ENCODE assay signal across 18 cellular contexts in the genomic region with DNA sequence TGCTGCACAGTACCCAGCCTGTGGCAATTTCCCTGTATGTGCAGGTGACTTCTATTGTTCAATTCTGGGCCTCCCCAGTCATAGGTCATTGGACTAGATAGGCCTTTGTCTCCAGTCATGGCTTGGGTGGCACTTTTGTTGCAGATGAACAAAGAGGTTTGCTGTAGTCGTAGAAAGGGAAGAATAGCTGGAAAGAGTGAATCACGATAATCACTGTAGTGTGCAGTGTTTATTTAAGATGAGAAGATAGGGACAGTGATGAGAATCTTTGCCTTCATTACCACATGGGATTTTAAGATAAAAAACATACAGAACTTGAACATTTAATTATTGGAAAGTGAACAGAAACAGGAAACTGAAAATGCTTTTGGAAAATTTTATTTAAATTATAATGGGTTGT.
DNase-seq lines count a peak whose midpoint lies in the region; ATAC-seq, FAIRE-seq and TF ChIP-seq lines count a peak whose summit lies in the region.
"Had no signal": no experiment of that assay in that cellular context is flagged by ENCODE, and none has a peak within 500 bp of the region (broad histone marks: within the 10 kb centered on the region; RNA-seq: fewer than 3 reads in every experiment).

No MANE protein-coding gene starts in this region.

- H3K9me3 Mint-ChIP-seq in T-helper 2 cell treated with Interferon-gamma antibody and Interleukin-4, amounts not matched to agents 5 μg/mL and 100 μg/mL, for 36 hours, result no peaks in the 10 kb centered on the region
- H3K9me3 Mint-ChIP-seq: activated CD4-positive, alpha-beta T cell treated with anti-CD3 and anti-CD28 coated beads, Interleukin-2, amount 10 ng/mL, durations not matched to agents 24 days and 14 days; activated naive CD8-positive, alpha-beta T cell treated with anti-CD3 and anti-CD28 coated beads, Interleukin-2, amount 10 ng/mL, durations not matched to agents 7 days and 5 days; activated T-helper 2 cell treated with anti-CD3 and anti-CD28 coated beads, Interferon-gamma antibody, Interleukin-2, Interleukin-4, amounts not matched to agents 10 μg/mL and 5 μg/mL and 100 μg/mL, durations not matched to agents 14 hours and 24 hours and 36 hours had no signal

- no peaks in the 10 kb centered on the region for H3K9me3 ChIP-seq in endothelial cell of umbilical vein (replicated peaks; ENCODE audit: control insufficient read depth, insufficient read depth, low read length)
- H3K9me3 ChIP-seq in mucosa of descending colon, result no peaks in the 10 kb centered on the region
- H3K9me3 ChIP-seq: body of pancreas, right atrium auricular region had no signal

- H3K4me2 ChIP-seq in endothelial cell of umbilical vein (ENCODE audit: insufficient read depth, low read length), result no peak overlapping the region

- no peak for FAIRE-seq in endothelial cell of umbilical vein (lab: Jason Lieb, UNC)
- FAIRE-seq: HTR-8/SVneo had no signal

- no peak overlapping the region for H3K27ac Mint-ChIP-seq in T-helper 2 cell treated with Interferon-gamma antibody and Interleukin-4, amounts not matched to agents 5 μg/mL and 100 μg/mL, for 36 hours
- H3K27ac Mint-ChIP-seq: activated CD4-positive, alpha-beta T cell treated with anti-CD3 and anti-CD28 coated beads, Interleukin-2, amount 10 ng/mL, durations not matched to agents 24 days and 14 days; activated naive CD8-positive, alpha-beta T cell treated with anti-CD3 and anti-CD28 coated beads, Interleukin-2, amount 10 ng/mL, durations not matched to agents 7 days and 5 days; activated T-helper 2 cell treated with anti-CD3 and anti-CD28 coated beads, Interferon-gamma antibody, Interleukin-2, Interleukin-4, amounts not matched to agents 10 μg/mL and 5 μg/mL and 100 μg/mL, durations not matched to agents 14 hours and 24 hours and 36 hours had no signal

- no peak for TF ChIP-seq CTCF in endothelial cell of umbilical vein (IDR thresholded peaks at IDR 0.05; ENCODE audit: extremely low read depth in 1 of 2, insufficient read depth in 1 of 2, low read depth in 1 of 2, low read length in 2 of 2)
- no peak for TF ChIP-seq CTCF in mucosa of descending colon (IDR thresholded peaks at IDR 0.05)

- no peak overlapping the region for H2AFZ ChIP-seq in endothelial cell of umbilical vein (ENCODE audit: low read depth, low read length)

- DNase-seq in NCI-H1105 (lab: John Stamatoyannopoulos, UW) (peak; percentile 3), NCI-H69 (lab: John Stamatoyannopoulos, UW) (peak; percentile 65), endothelial cell of umbilical vein (ENCODE audit: low read depth, low spot score) (no peak), putamen (ENCODE audit: low spot score) (peak; percentile 52), NCI-H2107 treated with DMSO at 0.1 percent for 48 hours (lab: John Stamatoyannopoulos, UW; ENCODE audit: unreplicated experiment) (no peak), DMS 273 (lab: John Stamatoyannopoulos, UW; ENCODE audit: unreplicated experiment) (no peak), mucosa of descending colon (no peak)
- no peak for DNase-seq in T-helper 2 cell treated with Interferon-gamma antibody and Interleukin-4, amounts not matched to agents 5 μg/mL and 100 μg/mL, for 36 hours (ENCODE audit: low spot score)
- DNase-seq: activated CD4-positive, alpha-beta T cell treated with anti-CD3 and anti-CD28 coated beads, Interleukin-2, amount 10 ng/mL, durations not matched to agents 24 days and 14 days; activated naive CD8-positive, alpha-beta T cell treated with anti-CD3 and anti-CD28 coated beads, Interleukin-2, amount 10 ng/mL, durations not matched to agents 7 days and 5 days; body of pancreas; NCI-H187 treated with DMSO at 0.1 percent for 48 hours; NCI-H446 treated with DMSO at 0.1 percent for 48 hours; RPMI8226; stimulated activated CD4-positive, alpha-beta T cell treated with anti-CD3 and anti-CD28 coated beads, Interleukin-12 subunit alpha, Interleukin-12 subunit beta, amount 100 ng/mL, for 4 hours had no signal

- no peak overlapping the region for H3K4me3 ChIP-seq in endothelial cell of umbilical vein (replicated peaks in 1 of 3; ENCODE audit: insufficient read depth in 1 of 3, low read depth in 1 of 3, low read length in 3 of 3)
- no peak overlapping the region for H3K4me3 ChIP-seq in mucosa of descending colon
- H3K4me3 ChIP-seq: body of pancreas, right atrium auricular region had no signal

- POLR2A ChIA-PET in endothelial cell of umbilical vein (lab: Charles Lee), result no interaction called here

- H3K9me1 ChIP-seq in endothelial cell of umbilical vein (replicated peaks; ENCODE audit: control insufficient read depth, extremely low read depth, insufficient read depth, low read length), result no peaks in the 10 kb centered on the region

- H3K27me3 ChIP-seq in endothelial cell of umbilical vein (ENCODE audit: control insufficient read depth in 2 of 2, insufficient read depth in 2 of 2, low read length in 2 of 2), result no peaks in the 10 kb centered on the region
- H3K27me3 ChIP-seq: body of pancreas, right atrium auricular region had no signal

- H3K4me1 ChIP-seq in endothelial cell of umbilical vein (ENCODE audit: control insufficient read depth, extremely low read depth, insufficient read depth, low read length) (no peaks in the 10 kb centered on the region), mucosa of descending colon (ENCODE audit: low read depth) (no peaks in the 10 kb centered on the region)
- H3K4me1 ChIP-seq: body of pancreas, right atrium auricular region had no signal

- CTCF ChIA-PET in endothelial cell of umbilical vein (lab: Charles Lee), result no interaction called here

- intact Hi-C loops in endothelial cell of umbilical vein (cut with micrococcal nuclease), result no loop called here
- intact Hi-C loops in mucosa of descending colon (cut with DNase I, micrococcal nuclease), result no loop called here

- no peak overlapping the region for H3K4me3 Mint-ChIP-seq in T-helper 2 cell treated with Interferon-gamma antibody and Interleukin-4, amounts not matched to agents 5 μg/mL and 100 μg/mL, for 36 hours
- H3K4me3 Mint-ChIP-seq: activated CD4-positive, alpha-beta T cell treated with anti-CD3 and anti-CD28 coated beads, Interleukin-2, amount 10 ng/mL, durations not matched to agents 24 days and 14 days; activated naive CD8-positive, alpha-beta T cell treated with anti-CD3 and anti-CD28 coated beads, Interleukin-2, amount 10 ng/mL, durations not matched to agents 7 days and 5 days had no signal

- no peak overlapping the region for H3K9ac ChIP-seq in endothelial cell of umbilical vein (replicated peaks; ENCODE audit: extremely low read depth, insufficient read depth, low read length)

- peaks cover under 1% of the 10 kb centered on the region for H3K27me3 Mint-ChIP-seq in T-helper 2 cell treated with Interferon-gamma antibody and Interleukin-4, amounts not matched to agents 5 μg/mL and 100 μg/mL, for 36 hours (ENCODE audit: low read depth)
- H3K27me3 Mint-ChIP-seq: activated CD4-positive, alpha-beta T cell treated with anti-CD3 and anti-CD28 coated beads, Interleukin-2, amount 10 ng/mL, durations not matched to agents 24 days and 14 days; activated naive CD8-positive, alpha-beta T cell treated with anti-CD3 and anti-CD28 coated beads, Interleukin-2, amount 10 ng/mL, durations not matched to agents 7 days and 5 days had no signal

- H3K27ac ChIP-seq in endothelial cell of umbilical vein (ENCODE audit: insufficient read depth, low read depth, low read length), result no peak overlapping the region
- H3K27ac ChIP-seq: body of pancreas, right atrium auricular region had no signal

- no peaks in the 10 kb centered on the region for H3K79me2 ChIP-seq in endothelial cell of umbilical vein (ENCODE audit: control insufficient read depth, insufficient read depth, low read length)

- TF ChIP-seq POLR2A in endothelial cell of umbilical vein (IDR thresholded peaks at IDR 0.05; ENCODE audit: low read depth, low read length), result no peak

- dilution Hi-C loops in endothelial cell of umbilical vein (cut with MboI; ENCODE audit: extremely low pct_ligation_motif_present, low sequenced_read_pairs), result no loop called here

- no peaks in the 10 kb centered on the region for H3K36me3 ChIP-seq in endothelial cell of umbilical vein (ENCODE audit: control insufficient read depth in 2 of 2, extremely low read depth in 1 of 2, insufficient read depth in 2 of 2, low read length in 2 of 2)
- no peaks in the 10 kb centered on the region for H3K36me3 ChIP-seq in mucosa of descending colon (ENCODE audit: low read depth)
- H3K36me3 ChIP-seq: right atrium auricular region had no signal

- BruUV-seq in endothelial cell of umbilical vein (replicated peaks; lab: Mats Ljungman, UMichigan), result no TSS peak

- no peaks in the 10 kb centered on the region for H4K20me1 ChIP-seq in endothelial cell of umbilical vein (replicated peaks; ENCODE audit: control insufficient read depth, extremely low read depth, insufficient read depth, low read length)

- no peaks in the 10 kb centered on the region for H3K36me3 Mint-ChIP-seq in T-helper 2 cell treated with Interferon-gamma antibody and Interleukin-4, amounts not matched to agents 5 μg/mL and 100 μg/mL, for 36 hours (ENCODE audit: low read depth)
- H3K36me3 Mint-ChIP-seq: activated naive CD8-positive, alpha-beta T cell treated with anti-CD3 and anti-CD28 coated beads, Interleukin-2, amount 10 ng/mL, durations not matched to agents 7 days and 5 days had no signal

- no peaks in the 10 kb centered on the region for H3K4me1 Mint-ChIP-seq in T-helper 2 cell treated with Interferon-gamma antibody and Interleukin-4, amounts not matched to agents 5 μg/mL and 100 μg/mL, for 36 hours (ENCODE audit: low read depth)
- H3K4me1 Mint-ChIP-seq: activated CD4-positive, alpha-beta T cell treated with anti-CD3 and anti-CD28 coated beads, Interleukin-2, amount 10 ng/mL, durations not matched to agents 24 days and 14 days; activated naive CD8-positive, alpha-beta T cell treated with anti-CD3 and anti-CD28 coated beads, Interleukin-2, amount 10 ng/mL, durations not matched to agents 7 days and 5 days had no signal

- no peak for ATAC-seq in mucosa of descending colon
- ATAC-seq: body of pancreas had no signal

TF ChIP-seq in endothelial cell of umbilical vein, 7 proteins besides CTCF, POLR2A, EP300 and RAD21:
- TF ChIP-seq EZH2 (IDR thresholded peaks at IDR 0.05; ENCODE audit: borderline replicate concordance, low read depth, low read length, severe bottlenecking), result no peak
- TF ChIP-seq GATA2 (IDR thresholded peaks at IDR 0.05; ENCODE audit: insufficient read depth, insufficient read length, low read depth, low read length), result peak; percentile 48
TF ChIP-seq in endothelial cell of umbilical vein: peak in this region for 1.

Comparison
In these comparisons a context has a peak if more than half of its experiments do, and no peak if none do; other contexts are left out.
1. DNase-seq: peak in NCI-H1105 (single experiment), NCI-H69 (single experiment) and putamen (single experiment); none in endothelial cell of umbilical vein (single experiment), NCI-H2107 treated with DMSO at 0.1 percent for 48 hours (single experiment), T-helper 2 cell treated with Interferon-gamma antibody and Interleukin-4, amounts not matched to agents 5 μg/mL and 100 μg/mL, for 36 hours (single experiment), DMS 273 (single experiment) and mucosa of descending colon (0 of 3).